In the genomic region with DNA sequence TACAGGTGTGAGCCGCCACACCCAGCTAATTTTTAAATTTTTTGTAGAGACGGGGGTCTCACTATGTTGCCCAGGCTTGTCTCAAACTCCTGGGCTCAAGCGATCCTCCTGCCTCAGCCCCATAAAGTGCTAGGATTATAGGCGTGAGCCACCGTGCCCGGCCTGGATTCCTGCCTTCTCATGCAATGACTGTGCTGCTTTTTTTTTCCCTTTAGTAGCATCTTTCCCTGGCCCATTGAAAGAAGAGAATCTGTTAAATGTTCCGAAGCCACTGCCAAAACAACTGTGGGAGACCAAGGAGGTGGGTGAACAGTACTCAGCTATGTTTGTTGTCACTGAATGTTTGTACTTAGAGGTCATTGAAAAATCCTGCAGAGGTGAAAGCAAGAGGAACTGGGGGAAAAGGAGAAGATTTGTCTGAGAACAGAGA, we compare ENCODE assay signal across 18 cellular contexts.
DNase-seq lines count a peak whose midpoint lies in the region; TF ChIP-seq lines count a peak whose summit lies in the region.
"Had no signal": no experiment of that assay in that cellular context is flagged by ENCODE, and none has a peak within 500 bp of the region (broad histone marks: within the 10 kb centered on the region; RNA-seq: fewer than 3 reads in every experiment).

No MANE protein-coding gene starts in this region.

- no peaks in the 10 kb centered on the region for H3K9me3 ChIP-seq in sigmoid colon
- H3K9me3 ChIP-seq: A549, ovary, suprapubic skin had no signal

- 89 to 90% methylated on average over 7 of the region's 7 CpGs for WGBS in sigmoid colon, 2 donors

- TF ChIP-seq CTCF in choroid plexus epithelial cell (conservative IDR thresholded peaks at IDR 0.05; ENCODE audit: low read depth, low read length), result no peak
- TF ChIP-seq CTCF in sigmoid colon (IDR thresholded peaks at IDR 0.05), result no peak

- intact Hi-C loops in sigmoid colon (cut with DNase I), result no loop called here

- no peak for TF ChIP-seq POLR2A in sigmoid colon (IDR thresholded peaks at IDR 0.05)

- H3K4me1 ChIP-seq in sigmoid colon, result peaks cover 0 to 21% (median 17%) of the 10 kb centered on the region in 4 donors
- H3K4me1 ChIP-seq: A549, suprapubic skin had no signal

- DNase-seq in NCI-H2029 treated with DMSO at 0.1 percent for 48 hours (lab: John Stamatoyannopoulos, UW) (peak; percentile 4), NCI-H2029 (lab: John Stamatoyannopoulos, UW) (no peak), NCI-H345 (lab: John Stamatoyannopoulos, UW) (peak; percentile 39), choroid plexus epithelial cell (ENCODE audit: low read depth) (peak; percentile 66), sigmoid colon (no peak), HuH-7 (ENCODE audit: low spot score) (no peak), NCI-H1417 treated with DMSO at 0.1 percent for 48 hours (lab: John Stamatoyannopoulos, UW) (no peak)
- DNase-seq in stimulated activated CD4-positive, alpha-beta T cell treated with anti-CD3 and anti-CD28 coated beads, Interleukin-1b, Interleukin-23, amount 100 ng/mL, for 48 hours, result no peak
- DNase-seq: activated CD4-positive, CD25-positive, alpha-beta regulatory T cell; activated T-cell treated with anti-CD3 and anti-CD28 coated beads for 4 hours; CD8-positive, alpha-beta memory T cell; head of caudate nucleus; KBM-7; NCI-H510A had no signal

- no peaks in the 10 kb centered on the region for H3K27me3 ChIP-seq in sigmoid colon
- H3K27me3 ChIP-seq: ovary, suprapubic skin had no signal

- no peak for TF ChIP-seq EP300 in sigmoid colon (IDR thresholded peaks at IDR 0.05)

- peaks cover 0 to 76% (median 10%) of the 10 kb centered on the region in 4 donors for H3K36me3 ChIP-seq in sigmoid colon
- H3K36me3 ChIP-seq: ovary had no signal

- peak overlapping the region; percentile 19 to 73 (median 47) for H3K27ac ChIP-seq in sigmoid colon
- H3K27ac ChIP-seq: A549, ovary, suprapubic skin had no signal

- H3K4me3 ChIP-seq in choroid plexus epithelial cell (ENCODE audit: low read depth, low read length) (no peak overlapping the region), sigmoid colon (no peak overlapping the region)
- H3K4me3 ChIP-seq: A549, coronary artery, ovary, suprapubic skin had no signal

Comparison
In these comparisons a context has a peak if more than half of its experiments do, and no peak if none do; other contexts are left out.
1. DNase-seq: peak in NCI-H2029 treated with DMSO at 0.1 percent for 48 hours (single experiment), NCI-H345 (single experiment) and choroid plexus epithelial cell (single experiment); none in NCI-H2029 (single experiment), sigmoid colon (single experiment), stimulated activated CD4-positive, alpha-beta T cell treated with anti-CD3 and anti-CD28 coated beads, Interleukin-1b, Interleukin-23, amount 100 ng/mL, for 48 hours (single experiment), HuH-7 (single experiment) and NCI-H1417 treated with DMSO at 0.1 percent for 48 hours (single experiment).